In the genomic region with DNA sequence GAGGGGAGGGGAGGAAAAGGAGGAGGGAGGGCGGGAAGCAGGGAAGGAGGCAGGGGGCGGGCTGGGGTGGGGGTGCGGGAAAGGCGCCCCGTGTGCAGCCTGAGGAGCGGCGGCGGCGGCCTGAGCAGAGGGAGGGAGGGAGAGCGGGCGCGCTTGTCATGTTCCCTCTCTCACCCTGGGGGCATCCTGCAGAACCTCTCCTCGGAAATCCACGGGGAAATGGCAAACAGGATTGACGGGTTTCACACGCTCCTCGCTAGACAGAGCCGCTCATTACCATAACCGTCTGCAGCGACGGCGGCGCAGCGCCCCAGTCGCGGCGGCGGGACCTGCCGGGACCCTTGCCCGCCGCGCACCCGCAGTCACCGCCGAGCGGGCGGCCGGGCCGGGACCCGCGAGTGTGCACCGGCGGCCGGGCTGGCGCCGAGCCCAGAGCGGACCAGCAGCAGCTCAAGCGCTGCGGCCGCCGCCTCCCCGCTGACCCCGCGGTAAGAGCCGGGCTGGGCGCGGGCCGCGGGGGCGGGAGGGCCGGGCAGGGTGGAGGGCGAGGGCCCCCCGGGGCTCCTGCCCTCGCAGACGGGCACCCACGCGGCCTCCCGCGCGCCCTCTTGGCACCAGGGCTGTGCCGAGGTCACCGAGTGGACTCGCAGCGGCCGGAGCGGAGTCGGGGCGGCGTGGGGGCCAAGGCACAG, we compare ENCODE assay signal across 8 cellular contexts. TPM values are rescaled to one million over a fixed set of nuclear protein-coding genes. Genes with fewer than 3 reads are reported as not detected.
DNase-seq lines count a peak whose midpoint lies in the region; ATAC-seq lines count a peak whose summit lies in the region.

A gene (plus strand): TSS at position 273 of the 692 bp plus-strand sequence. CDS start 5,165 bp downstream, outside the sequence.

- H3K4me1 Mint-ChIP-seq in activated CD4-positive, alpha-beta memory T cell treated with anti-CD3 and anti-CD28 coated beads, Interleukin-2, amount 10 ng/mL, durations not matched to agents 7 days and 5 days = peaks cover 10% of the 10 kb centered on the region

- H3K27me3 Mint-ChIP-seq in activated CD4-positive, alpha-beta memory T cell treated with anti-CD3 and anti-CD28 coated beads, Interleukin-2, amount 10 ng/mL, durations not matched to agents 7 days and 5 days = peaks cover 55% of the 10 kb centered on the region

- peak within 1 kb of the TSS; percentile 49 for H3K4me3 ChIP-seq in neuron (ENCODE audit: low read length)

- peak within 1 kb of the TSS; percentile 91 for H2AFZ ChIP-seq in neuron (ENCODE audit: low read depth, low read length)

- peaks cover 40% of the 10 kb centered on the region for H3K27me3 ChIP-seq in neuron (ENCODE audit: insufficient read depth, low read length)

- peak within 1 kb of the TSS; percentile 35 for H3K4me3 Mint-ChIP-seq in activated CD4-positive, alpha-beta memory T cell treated with anti-CD3 and anti-CD28 coated beads, Interleukin-2, amount 10 ng/mL, durations not matched to agents 7 days and 5 days

- no peaks in the 10 kb centered on the region for H3K9me3 ChIP-seq in neuron (ENCODE audit: low read length)

- DNase-seq in COLO668 (lab: John Stamatoyannopoulos, UW; ENCODE audit: unreplicated experiment) (peak; percentile 84), LoVo (ENCODE audit: low spot score) (peak; percentile 68), globus pallidus (ENCODE audit: low spot score) (peak; percentile 63)
- DNase-seq in activated CD4-positive, alpha-beta memory T cell treated with anti-CD3 and anti-CD28 coated beads, Interleukin-2, amount 10 ng/mL, durations not matched to agents 7 days and 5 days = no peak
- no peak for DNase-seq in stimulated activated naive CD4-positive, alpha-beta T cell (lab: John Stamatoyannopoulos, UW)

- H3K4me1 ChIP-seq in neuron (ENCODE audit: insufficient read depth, low read length) = peaks cover 24% of the 10 kb centered on the region

- no peak for ATAC-seq in HG03432 (IDR thresholded peaks at IDR 0.05; ENCODE audit: unreplicated experiment)
- no peak for ATAC-seq in HG03045 (IDR thresholded peaks at IDR 0.05; ENCODE audit: unreplicated experiment)

- CTCF ChIA-PET in activated CD4-positive, alpha-beta memory T cell treated with anti-CD3 and anti-CD28 coated beads, Interleukin-2, amount 10 ng/mL, durations not matched to agents 7 days and 5 days (lab: Charles Lee) = no interaction called here

- no peaks in the 10 kb centered on the region for H3K9me3 Mint-ChIP-seq in activated CD4-positive, alpha-beta memory T cell treated with anti-CD3 and anti-CD28 coated beads, Interleukin-2, amount 10 ng/mL, durations not matched to agents 7 days and 5 days

- H3K36me3 ChIP-seq in neuron (ENCODE audit: insufficient read depth, low read length) = no peaks in the 10 kb centered on the region

- H3K36me3 Mint-ChIP-seq in activated CD4-positive, alpha-beta memory T cell treated with anti-CD3 and anti-CD28 coated beads, Interleukin-2, amount 10 ng/mL, durations not matched to agents 7 days and 5 days (ENCODE audit: low read depth) = no peaks in the 10 kb centered on the region

- H3K27ac Mint-ChIP-seq in activated CD4-positive, alpha-beta memory T cell treated with anti-CD3 and anti-CD28 coated beads, Interleukin-2, amount 10 ng/mL, durations not matched to agents 7 days and 5 days = no peak within 1 kb of the TSS

- POLR2A ChIA-PET in activated CD4-positive, alpha-beta memory T cell treated with anti-CD3 and anti-CD28 coated beads, Interleukin-2, amount 10 ng/mL, durations not matched to agents 7 days and 5 days (lab: Charles Lee) = no interaction called here

RNA-seq across cellular contexts. Expression of the gene that starts here (rescaled TPM):
- not detected for total RNA-seq in activated CD4-positive, alpha-beta memory T cell treated with anti-CD3 and anti-CD28 coated beads, Interleukin-2, amount 10 ng/mL, durations not matched to agents 7 days and 5 days

Comparison
In these comparisons a context has a peak if more than half of its experiments do, and no peak if none do; other contexts are left out.
1. DNase-seq: peak in COLO668 (single experiment), LoVo (single experiment) and globus pallidus (single experiment); none in activated CD4-positive, alpha-beta memory T cell treated with anti-CD3 and anti-CD28 coated beads, Interleukin-2, amount 10 ng/mL, durations not matched to agents 7 days and 5 days (single experiment) and stimulated activated naive CD4-positive, alpha-beta T cell (0 of 6).